Comparison of ENCODE assay signal across 2 cellular contexts in genomic region chr16:30652718-30653117, GRCh38.
TF ChIP-seq lines count a peak whose summit lies in the region.

No MANE protein-coding gene starts in this region.

TF ChIP-seq in SK-N-SH, 30 proteins besides CTCF, POLR2A, EP300 and RAD21 (continued from another document):
- TF ChIP-seq REST (IDR thresholded peaks at IDR 0.05; ENCODE audit: low read depth, low read length) (no peak), JUND (IDR thresholded peaks at IDR 0.05) (no peak), FOSL2 (IDR thresholded peaks at IDR 0.05; ENCODE audit: borderline replicate concordance, low read depth) (no peak), RFX5 (IDR thresholded peaks at IDR 0.05; ENCODE audit: low read length) (no peak), EZH2phosphoT487 (IDR thresholded peaks at IDR 0.05; ENCODE audit: borderline replicate concordance, low read depth) (no peak), RXRA (IDR thresholded peaks at IDR 0.05; ENCODE audit: borderline replicate concordance, low read depth) (no peak)

TF ChIP-seq in SK-N-SH treated with all-trans-retinoic acid at 6 μM for 48 hours, 23 proteins besides CTCF, POLR2A, EP300 and RAD21 (continued from another document):
- TF ChIP-seq CSRNP3 (CRISPR knock-in tag; IDR thresholded peaks at IDR 0.05) (no peak), PATZ1 (CRISPR knock-in tag; IDR thresholded peaks at IDR 0.05; ENCODE audit: borderline replicate concordance) (no peak), GLIS3 (CRISPR knock-in tag; IDR thresholded peaks at IDR 0.05) (no peak), SNAI2 (CRISPR knock-in tag; IDR thresholded peaks at IDR 0.05) (no peak), ZC3H10 (CRISPR knock-in tag; IDR thresholded peaks at IDR 0.05) (no peak), TSHZ2 (CRISPR knock-in tag; IDR thresholded peaks at IDR 0.05) (no peak), ZFP30 (CRISPR knock-in tag; IDR thresholded peaks at IDR 0.05) (no peak), ARNTL (CRISPR knock-in tag; IDR thresholded peaks at IDR 0.05; ENCODE audit: borderline replicate concordance, low read depth) (no peak), OSR1 (CRISPR knock-in tag; IDR thresholded peaks at IDR 0.05) (no peak), ISL1 (CRISPR knock-in tag; IDR thresholded peaks at IDR 0.05) (no peak), TOX (CRISPR knock-in tag; IDR thresholded peaks at IDR 0.05; ENCODE audit: borderline replicate concordance) (no peak)
